Comparison of ENCODE assay signal across 9 cellular contexts in the genomic region with DNA sequence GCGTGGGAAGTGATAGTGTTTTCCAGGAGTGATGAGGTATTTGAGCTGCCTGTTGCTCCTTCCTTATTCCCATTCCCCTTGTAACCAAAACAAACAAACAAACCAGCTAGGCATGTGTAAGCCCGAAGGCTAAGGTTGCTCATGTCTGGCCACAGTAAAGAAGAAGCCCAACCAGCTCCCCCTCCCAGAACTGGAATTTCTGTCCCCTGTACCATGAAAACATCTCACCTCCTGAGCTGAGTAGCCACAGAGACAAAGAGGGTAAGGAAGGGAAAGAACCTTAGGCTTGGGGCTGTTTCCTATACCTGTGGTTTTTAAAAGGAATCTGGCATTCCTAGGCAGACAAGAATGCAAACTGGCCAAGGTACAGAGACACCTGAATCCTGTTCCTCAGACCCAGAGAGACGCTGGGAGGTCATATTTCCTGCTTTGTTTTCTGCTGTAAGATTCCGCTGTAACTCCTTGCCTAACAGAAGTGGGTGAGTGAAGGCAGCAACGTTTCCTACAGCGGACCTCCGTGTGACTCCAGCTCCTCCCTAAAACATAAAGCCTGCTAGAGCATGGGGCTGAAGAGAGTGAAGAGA. TPM values are rescaled to one million over a fixed set of nuclear protein-coding genes. Genes with fewer than 3 reads are reported as not detected.
DNase-seq lines count a peak whose midpoint lies in the region; ATAC-seq and TF ChIP-seq lines count a peak whose summit lies in the region.
"Had no signal": no experiment of that assay in that cellular context is flagged by ENCODE, and none has a peak within 500 bp of the region (broad histone marks: within the 10 kb centered on the region; RNA-seq: fewer than 3 reads in every experiment).

No MANE protein-coding gene starts in this region.

- H3K27ac Mint-ChIP-seq in activated CD4-positive, alpha-beta T cell treated with anti-CD3 and anti-CD28 coated beads for 36 hours, result no peak overlapping the region
- peak overlapping the region; percentile 89 for H3K27ac Mint-ChIP-seq in dendritic cell treated with granulocyte-macrophage colony-stimulating factor and Interleukin-4, amounts not matched to agents 40 ng/mL and 50 ng/mL, for 4 days
- H3K27ac Mint-ChIP-seq in mesothelial cell of epicardium, result peak overlapping the region; percentile 96

- CTCF ChIA-PET in activated CD4-positive, alpha-beta T cell treated with anti-CD3 and anti-CD28 coated beads for 36 hours (lab: Charles Lee), result interaction anchor here (0.7 to 5.7 kb wide), 8 partner anchors 10 to 568 kb away, joined by 3 to 46 read pairs (median 17); partner anchors contain the start of gene RHOU

- no peaks in the 10 kb centered on the region for H3K9me3 Mint-ChIP-seq in activated CD4-positive, alpha-beta T cell treated with anti-CD3 and anti-CD28 coated beads for 36 hours (ENCODE audit: low read depth)
- no peaks in the 10 kb centered on the region for H3K9me3 Mint-ChIP-seq in dendritic cell treated with granulocyte-macrophage colony-stimulating factor and Interleukin-4, amounts not matched to agents 40 ng/mL and 50 ng/mL, for 4 days
- H3K9me3 Mint-ChIP-seq in mesothelial cell of epicardium, result no peaks in the 10 kb centered on the region

- H3K36me3 Mint-ChIP-seq in activated CD4-positive, alpha-beta T cell treated with anti-CD3 and anti-CD28 coated beads for 36 hours (ENCODE audit: low read depth), result no peaks in the 10 kb centered on the region
- no peaks in the 10 kb centered on the region for H3K36me3 Mint-ChIP-seq in dendritic cell treated with granulocyte-macrophage colony-stimulating factor and Interleukin-4, amounts not matched to agents 40 ng/mL and 50 ng/mL, for 4 days (ENCODE audit: low read depth)
- no peaks in the 10 kb centered on the region for H3K36me3 Mint-ChIP-seq in mesothelial cell of epicardium

- H3K4me3 ChIP-seq in urinary bladder (ENCODE audit: low read depth, low read length), result no peak overlapping the region

- H3K4me3 Mint-ChIP-seq in activated CD4-positive, alpha-beta T cell treated with anti-CD3 and anti-CD28 coated beads for 36 hours, result no peak overlapping the region
- no peak overlapping the region for H3K4me3 Mint-ChIP-seq in dendritic cell treated with granulocyte-macrophage colony-stimulating factor and Interleukin-4, amounts not matched to agents 40 ng/mL and 50 ng/mL, for 4 days
- peak overlapping the region; percentile 28 for H3K4me3 Mint-ChIP-seq in mesothelial cell of epicardium

- TF ChIP-seq CTCF in mesothelial cell of epicardium (IDR thresholded peaks at IDR 0.05; ENCODE audit: unreplicated experiment), result no peak

- H3K4me1 ChIP-seq in urinary bladder (ENCODE audit: insufficient read depth), result peaks cover 2% of the 10 kb centered on the region

- POLR2A ChIA-PET in activated CD4-positive, alpha-beta T cell treated with anti-CD3 and anti-CD28 coated beads for 36 hours (lab: Charles Lee), result no interaction called here

- no peaks in the 10 kb centered on the region for H3K36me3 ChIP-seq in urinary bladder (ENCODE audit: insufficient read depth)

- intact Hi-C loops in activated CD4-positive, alpha-beta T cell treated with anti-CD3 and anti-CD28 coated beads for 36 hours (cut with DNase I, micrococcal nuclease), result loop anchor here (2.0 to 10.0 kb wide), 3 partner anchors 24 to 94 kb away; no protein-coding TSS in a partner anchor
- intact Hi-C loops in dendritic cell treated with granulocyte-macrophage colony-stimulating factor and Interleukin-4, amounts not matched to agents 40 ng/mL and 50 ng/mL, for 4 days (cut with micrococcal nuclease), result loop anchor here (5.0 to 10.0 kb wide), 3 partner anchors 72 to 204 kb away; no protein-coding TSS in a partner anchor

- peak overlapping the region; percentile 3 for H3K27ac ChIP-seq in urinary bladder (ENCODE audit: low read depth)

- 25% methylated on average over 7 of the region's 7 CpGs for WGBS in urinary bladder

- no peak for DNase-seq in activated CD4-positive, alpha-beta T cell treated with anti-CD3 and anti-CD28 coated beads for 36 hours
- no peak for DNase-seq in activated CD4-positive, alpha-beta T cell treated with anti-CD3 and anti-CD28 coated beads, Interleukin-2, amount 50 U/mL, for 4 hours
- DNase-seq in mesothelial cell of epicardium (ENCODE audit: low spot score in 2 of 2, unreplicated experiment in 2 of 2) (no peak), NAMALWA (ENCODE audit: low spot score) (no peak), ACHN (no peak)
- DNase-seq: activated T-cell treated with anti-CD3 and anti-CD28 coated beads for 4 hours had no signal

- H3K27me3 Mint-ChIP-seq in activated CD4-positive, alpha-beta T cell treated with anti-CD3 and anti-CD28 coated beads for 36 hours, result no peaks in the 10 kb centered on the region
- peaks cover 7% of the 10 kb centered on the region for H3K27me3 Mint-ChIP-seq in dendritic cell treated with granulocyte-macrophage colony-stimulating factor and Interleukin-4, amounts not matched to agents 40 ng/mL and 50 ng/mL, for 4 days
- no peaks in the 10 kb centered on the region for H3K27me3 Mint-ChIP-seq in mesothelial cell of epicardium (ENCODE audit: low read depth)

- ATAC-seq in activated CD4-positive, alpha-beta T cell treated with anti-CD3 and anti-CD28 coated beads for 36 hours, result peak; percentile 25
- ATAC-seq in HG03175 (IDR thresholded peaks at IDR 0.05; ENCODE audit: unreplicated experiment), result no peak

- in situ Hi-C loops in ACHN (cut with HindIII; ENCODE audit: low pct_ligation_motif_present, low pct_unique_long_range_greater_than_20kb, low sequenced_read_pairs), result no loop called here

- H3K4me1 Mint-ChIP-seq in activated CD4-positive, alpha-beta T cell treated with anti-CD3 and anti-CD28 coated beads for 36 hours, result peaks cover 21% of the 10 kb centered on the region
- H3K4me1 Mint-ChIP-seq in dendritic cell treated with granulocyte-macrophage colony-stimulating factor and Interleukin-4, amounts not matched to agents 40 ng/mL and 50 ng/mL, for 4 days (ENCODE audit: low read depth), result peaks cover 63% of the 10 kb centered on the region
- peaks cover 61% of the 10 kb centered on the region for H3K4me1 Mint-ChIP-seq in mesothelial cell of epicardium

RNA-seq across cellular contexts. Expression of gene RAB4A, which starts 41.7 kb away (rescaled TPM):
- total RNA-seq in activated CD4-positive, alpha-beta T cell treated with anti-CD3 and anti-CD28 coated beads for 36 hours, result 10 to 100 TPM; 22.1 to 24.0 TPM
- 58.7 to 66.5 TPM (median 59.8 TPM) in 3 replicates for total RNA-seq in mesothelial cell of epicardium
- total RNA-seq in urinary bladder, result 33.5 TPM
- polyA plus RNA-seq in urinary bladder, result 51.4 TPM
